8 cellular contexts compared by ENCODE assay signal in the genomic region with DNA sequence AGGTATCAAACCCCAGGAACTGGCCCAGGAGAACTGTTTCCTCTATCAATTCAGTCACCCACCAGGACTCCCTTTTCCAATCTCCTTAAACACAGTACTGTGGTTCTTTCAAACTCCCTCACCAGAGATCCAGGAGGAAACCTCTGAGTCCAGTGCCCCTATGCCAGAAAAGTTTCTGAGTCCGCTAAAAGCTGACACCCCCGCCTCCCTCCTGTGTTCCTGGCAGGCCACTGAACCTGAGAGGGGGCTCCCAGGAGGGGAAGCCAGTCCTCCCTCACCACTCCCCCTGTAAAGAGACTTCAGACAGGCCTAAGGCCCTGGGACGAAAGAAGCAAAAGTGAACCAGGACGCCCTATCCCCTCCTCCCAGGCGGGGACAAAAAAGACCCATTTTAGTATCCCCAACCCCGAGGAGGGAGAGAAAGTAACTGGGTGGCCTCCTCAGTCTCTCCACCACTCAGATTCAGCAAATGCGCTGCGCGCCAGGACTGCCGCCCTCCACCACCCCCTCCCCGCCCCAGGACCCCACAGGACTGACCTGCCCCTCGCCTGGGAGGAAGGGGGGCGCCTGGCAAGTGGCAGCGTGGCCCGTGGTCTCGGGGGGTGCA.
DNase-seq lines count a peak whose midpoint lies in the region; ATAC-seq and TF ChIP-seq lines count a peak whose summit lies in the region.

No MANE protein-coding gene starts in this region.

- peak; percentile 4 for ATAC-seq in HG03460 (IDR thresholded peaks at IDR 0.05; ENCODE audit: unreplicated experiment)
- no peak for ATAC-seq in HG03045 (IDR thresholded peaks at IDR 0.05; ENCODE audit: unreplicated experiment)
- no peak for ATAC-seq in GM21737 (IDR thresholded peaks at IDR 0.05; ENCODE audit: unreplicated experiment)

- H3K9me3 Mint-ChIP-seq in nephron = no peaks in the 10 kb centered on the region

- peak overlapping the region; percentile 64 to 89 (median 85) for H3K27ac Mint-ChIP-seq in nephron

- peak; percentile 53 for DNase-seq in DMS 273 (lab: John Stamatoyannopoulos, UW; ENCODE audit: unreplicated experiment)
- DNase-seq in DMS 273 treated with DMSO at 0.1 percent for 48 hours (lab: John Stamatoyannopoulos, UW) = no peak
- DNase-seq in activated CD4-positive, alpha-beta T cell treated with anti-CD3 and anti-CD28 coated beads, Interleukin-2, amount 50 U/mL, for 48 hours = peak; percentile 26 to 30
- DNase-seq in fibroblast of mammary gland (ENCODE audit: low read depth) = peak; percentile 14

- peak overlapping the region; percentile 78 for H3K4me3 ChIP-seq in fibroblast of mammary gland (ENCODE audit: control insufficient read depth, low read depth, low read length)

- H3K36me3 Mint-ChIP-seq in nephron (ENCODE audit: low read depth) = peaks cover 26% of the 10 kb centered on the region

- peak overlapping the region; percentile 93 to 98 (median 94) for H3K4me3 Mint-ChIP-seq in nephron

- H3K27me3 Mint-ChIP-seq in nephron (ENCODE audit: low read depth) = no peaks in the 10 kb centered on the region

- peaks cover 70% of the 10 kb centered on the region for H3K4me1 Mint-ChIP-seq in nephron

- no peak for TF ChIP-seq CTCF in fibroblast of mammary gland (conservative IDR thresholded peaks at IDR 0.05; ENCODE audit: control insufficient read depth, insufficient read depth, low read depth, low read length)
- TF ChIP-seq CTCF in nephron (IDR thresholded peaks at IDR 0.05; ENCODE audit: unreplicated experiment in 3 of 3) = no peak
